Comparison of ENCODE assay signal across 9 cellular contexts in genomic region chr5:173339286-173339685, GRCh38.
"Had no signal": no experiment of that assay in that cellular context is flagged by ENCODE, and none has a peak within 500 bp of the region (broad histone marks: within the 10 kb centered on the region; RNA-seq: fewer than 3 reads in every experiment).

No MANE protein-coding gene starts in this region.

- H3K4me2 ChIP-seq: GM23338 had no signal

- H3K9ac ChIP-seq: GM23248 had no signal

- H3K36me3 ChIP-seq: HAP-1 had no signal

- H3K9me3 Mint-ChIP-seq: GM23338, H9, HFFc6 had no signal

- H3K4me1 ChIP-seq: HAP-1 had no signal

- DNase-seq: GM23248, GOT3, H7, H9, HCEC 1CT, HFFc6 had no signal

- H3K4me3 ChIP-seq: GM23248, GM23338, HAP-1 had no signal

- ATAC-seq: GM23338, HCT116 had no signal

- H3K27ac ChIP-seq: GM23248 had no signal

- H2AFZ ChIP-seq: GM23248, GM23338 had no signal

- H3K4me3 Mint-ChIP-seq: GM23338, H9, HFFc6 had no signal

- H3K27ac Mint-ChIP-seq: GM23338, H9, HFFc6 had no signal

- H3K9me3 ChIP-seq: HAP-1 had no signal
